16 cellular contexts compared by ENCODE assay signal in genomic region chr14:22972313-22972930, GRCh38. TPM values are rescaled to one million over a fixed set of nuclear protein-coding genes. Genes with fewer than 3 reads are reported as not detected.
DNase-seq lines count a peak whose midpoint lies in the region; ATAC-seq and TF ChIP-seq lines count a peak whose summit lies in the region.
"Had no signal": no experiment of that assay in that cellular context is flagged by ENCODE, and none has a peak within 500 bp of the region (broad histone marks: within the 10 kb centered on the region; RNA-seq: fewer than 3 reads in every experiment).

No MANE protein-coding gene starts in this region.

- POLR2A ChIA-PET in Caco-2 (lab: Charles Lee): interaction anchor here (0.5 to 3.7 kb wide), 6 partner anchors 10 to 62 kb away, joined by 3 to 35 read pairs (median 4); partner anchors contain the start of genes AJUBA, PRMT5 and PSMB5
- POLR2A ChIA-PET in HEK293 (lab: Yijun Ruan, JAX): interaction anchor here (1.1 to 3.6 kb wide), 6 partner anchors 10 to 96 kb away, joined by 3 to 31 read pairs (median 7); partner anchors contain the start of genes AJUBA and HAUS4
- POLR2A ChIA-PET in RWPE1 (lab: Yijun Ruan, JAX; ENCODE audit: low non-redundant PET): interaction anchor here (0.9 to 1.0 kb wide), 2 partner anchors 11 to 12 kb away, joined by 3 read pairs; no protein-coding TSS in a partner anchor

- H3K36me3 Mint-ChIP-seq in Caco-2 (ENCODE audit: insufficient read depth, unreplicated experiment): peaks cover 100% of the 10 kb centered on the region
- H3K36me3 Mint-ChIP-seq: IgD-negative memory B cell had no signal

- peaks cover 7% of the 10 kb centered on the region for H3K36me3 ChIP-seq in Caco-2 (ENCODE audit: control insufficient read depth, insufficient read depth, low read length)
- peaks cover 0 to 37% of the 10 kb centered on the region in 2 experiments; a peak in 2 of 3 replicates for H3K36me3 ChIP-seq in HEK293 (ENCODE audit: control insufficient read depth in 2 of 2, insufficient read depth in 1 of 2, low read length in 2 of 2)
- no peaks in the 10 kb centered on the region for H3K36me3 ChIP-seq in prostate gland

- peak overlapping the region; percentile 26 for H3K27ac Mint-ChIP-seq in Caco-2 (ENCODE audit: unreplicated experiment)
- H3K27ac Mint-ChIP-seq: B cell; CD4-positive, alpha-beta memory T cell had no signal

- H3K27me3 ChIP-seq in Caco-2 (replicated peaks; ENCODE audit: control insufficient read depth, insufficient read depth, low read length) (no peaks in the 10 kb centered on the region), prostate gland (replicated peaks; ENCODE audit: insufficient read depth) (no peaks in the 10 kb centered on the region)

- ATAC-seq in GM18519 (IDR thresholded peaks at IDR 0.05; ENCODE audit: low FRiP score, unreplicated experiment): no peak

- no peak for DNase-seq in Caco-2
- DNase-seq in RWPE1 (ENCODE audit: low spot score): no peak
- DNase-seq in epithelial cell of prostate (ENCODE audit: low read depth, low spot score): no peak
- no peak for DNase-seq in Kasumi-1 (lab: John Stamatoyannopoulos, UW)
- DNase-seq in prostate gland (ENCODE audit: low spot score): no peak
- DNase-seq: CD4-positive, alpha-beta memory T cell; COR-L47; DMS53; GF-D8; HCEC 1CT; KG1 had no signal

- 93% methylated on average over 2 of the region's 2 CpGs for WGBS in prostate gland

- TF ChIP-seq POLR2A in prostate gland (IDR thresholded peaks at IDR 0.05): no peak

- CTCF ChIA-PET in Caco-2 (lab: Charles Lee): interaction anchor here (0.9 to 5.8 kb wide), 7 partner anchors 10 to 403 kb away, joined by 3 to 68 read pairs (median 7); partner anchors contain the start of genes AJUBA and PRMT5
- CTCF ChIA-PET in HEK293 (lab: Yijun Ruan, JAX): interaction anchor here (0.6 to 7.9 kb wide), 17 partner anchors 11 to 591 kb away, joined by 3 to 227 read pairs (median 11); partner anchors contain the start of genes ACIN1, AJUBA, C14orf119 and CDH24
- CTCF ChIA-PET in RWPE1 (lab: Yijun Ruan, JAX): interaction anchor here (0.5 to 2.4 kb wide), 7 partner anchors 10 to 415 kb away, joined by 3 to 22 read pairs (median 4); partner anchors contain the start of gene AJUBA

- TF ChIP-seq CTCF in Caco-2 (IDR thresholded peaks at IDR 0.05; ENCODE audit: insufficient read depth in 1 of 2, low read depth in 1 of 2, low read length in 1 of 2, severe bottlenecking in 1 of 2, unreplicated experiment in 1 of 2) (no peak), HEK293 (tag by site-specific recombination; IDR thresholded peaks at IDR 0.05) (no peak), RWPE1 (conservative IDR thresholded peaks at IDR 0.05; ENCODE audit: low read depth) (no peak), prostate gland (IDR thresholded peaks at IDR 0.05) (no peak)

- BruUV-seq in Caco-2 (replicated peaks; lab: Mats Ljungman, UMichigan): no TSS peak

- H3K4me1 ChIP-seq in Caco-2: peaks cover 42% of the 10 kb centered on the region
- peaks cover 11% of the 10 kb centered on the region for H3K4me1 ChIP-seq in HEK293 (ENCODE audit: control insufficient read depth, insufficient read depth, low read length)
- no peaks in the 10 kb centered on the region for H3K4me1 ChIP-seq in prostate gland (replicated peaks)

- H3K4me3 Mint-ChIP-seq in Caco-2 (ENCODE audit: unreplicated experiment): no peak overlapping the region
- H3K4me3 Mint-ChIP-seq: B cell; CD4-positive, alpha-beta memory T cell; IgD-negative memory B cell had no signal

- H3K9me3 ChIP-seq in Caco-2 (no peaks in the 10 kb centered on the region), HEK293 (ENCODE audit: control insufficient read depth, insufficient read depth, low read depth, low read length) (no peaks in the 10 kb centered on the region), prostate gland (no peaks in the 10 kb centered on the region)

- no peaks in the 10 kb centered on the region for H3K9me3 Mint-ChIP-seq in Caco-2 (ENCODE audit: unreplicated experiment)
- H3K9me3 Mint-ChIP-seq: IgD-negative memory B cell had no signal

- H3K4me1 Mint-ChIP-seq in Caco-2 (ENCODE audit: low read depth, unreplicated experiment): peaks cover 36% of the 10 kb centered on the region
- H3K4me1 Mint-ChIP-seq: CD4-positive, alpha-beta memory T cell had no signal

- H3K4me3 ChIP-seq in Caco-2 (ENCODE audit: low read depth, low read length): no peak overlapping the region
- no peak overlapping the region for H3K4me3 ChIP-seq in HEK293 (ENCODE audit: low read depth, low read length)
- no peak overlapping the region for H3K4me3 ChIP-seq in prostate gland

- intact Hi-C loops in Caco-2 (cut with micrococcal nuclease; ENCODE audit: unreplicated experiment) (no loop called here), prostate gland (cut with DNase I) (no loop called here)

- H3K27me3 Mint-ChIP-seq in Caco-2 (ENCODE audit: insufficient read depth, unreplicated experiment): no peaks in the 10 kb centered on the region

- H3K27ac ChIP-seq in HEK293 (ENCODE audit: extremely low read depth, low read depth, low read length) (no peak overlapping the region), RWPE1 (peak overlapping the region; percentile 99), epithelial cell of prostate (peak overlapping the region; percentile 100), prostate gland (no peak overlapping the region)
- H3K27ac ChIP-seq: C4-2B had no signal

TF ChIP-seq in HEK293, 187 proteins besides CTCF, POLR2A, EP300 and RAD21:
- no peak for TF ChIP-seq YY2 (tag by site-specific recombination; IDR thresholded peaks at IDR 0.05)
- no peak for TF ChIP-seq ZNF555 (tag by site-specific recombination; conservative IDR thresholded peaks at IDR 0.05)
- TF ChIP-seq ZFHX2 (tag by site-specific recombination; conservative IDR thresholded peaks at IDR 0.05): peak; percentile 39
- no peak for TF ChIP-seq ZNF701 (tag by site-specific recombination; IDR thresholded peaks at IDR 0.05)
- no peak for TF ChIP-seq ZNF341 (tag by site-specific recombination; IDR thresholded peaks at IDR 0.05; ENCODE audit: low read depth)
- TF ChIP-seq ZNF148 (tag by site-specific recombination; IDR thresholded peaks at IDR 0.05; ENCODE audit: borderline replicate concordance): no peak
- TF ChIP-seq ZNF76 (tag by site-specific recombination; IDR thresholded peaks at IDR 0.05; ENCODE audit: borderline replicate concordance, low read depth): no peak

RNA-seq across cellular contexts. Expression of gene AJUBA, which starts 9.9 kb away (rescaled TPM):
- total RNA-seq in Caco-2 (2022): 184 and 211 TPM in 2 replicates
- total RNA-seq in prostate gland: 10 to 100 TPM; 21.0 to 27.9 TPM

RNA-seq across cellular contexts. Expression of gene HAUS4, which starts 15.5 kb away (rescaled TPM):
- total RNA-seq in Caco-2 (2022) (67.7 and 70.7 TPM in 2 replicates), prostate gland (10 to 100 TPM; 39.8 to 53.3 TPM)

RNA-seq across cellular contexts. Expression of gene C14orf93, which starts 37.5 kb away (rescaled TPM):
- total RNA-seq in Caco-2 (2022): 7.2 and 7.8 TPM in 2 replicates
- 10 to 100 TPM; 15.1 to 17.6 TPM for total RNA-seq in prostate gland

RNA-seq across cellular contexts. Expression of gene PRMT5, which starts 43.2 kb away (rescaled TPM):
- total RNA-seq in Caco-2 (2022): 107 and 111 TPM in 2 replicates
- total RNA-seq in prostate gland: 10 to 100 TPM; 65.0 to 71.0 TPM

RNA-seq across cellular contexts. Expression of gene RBM23, which starts 53.5 kb away (rescaled TPM):
- total RNA-seq in Caco-2 (2022) (67.0 and 70.0 TPM in 2 replicates), prostate gland (100 to 1,000 TPM; 170 to 463 TPM)

Comparison
In these comparisons a context has a peak if more than half of its experiments do, and no peak if none do; other contexts are left out.
1. H3K27ac ChIP-seq: peak in RWPE1 (single experiment) and epithelial cell of prostate (single experiment); none in HEK293 (single experiment) and prostate gland (0 of 2).